Comparison of ENCODE assay signal across 8 cellular contexts in the genomic region with DNA sequence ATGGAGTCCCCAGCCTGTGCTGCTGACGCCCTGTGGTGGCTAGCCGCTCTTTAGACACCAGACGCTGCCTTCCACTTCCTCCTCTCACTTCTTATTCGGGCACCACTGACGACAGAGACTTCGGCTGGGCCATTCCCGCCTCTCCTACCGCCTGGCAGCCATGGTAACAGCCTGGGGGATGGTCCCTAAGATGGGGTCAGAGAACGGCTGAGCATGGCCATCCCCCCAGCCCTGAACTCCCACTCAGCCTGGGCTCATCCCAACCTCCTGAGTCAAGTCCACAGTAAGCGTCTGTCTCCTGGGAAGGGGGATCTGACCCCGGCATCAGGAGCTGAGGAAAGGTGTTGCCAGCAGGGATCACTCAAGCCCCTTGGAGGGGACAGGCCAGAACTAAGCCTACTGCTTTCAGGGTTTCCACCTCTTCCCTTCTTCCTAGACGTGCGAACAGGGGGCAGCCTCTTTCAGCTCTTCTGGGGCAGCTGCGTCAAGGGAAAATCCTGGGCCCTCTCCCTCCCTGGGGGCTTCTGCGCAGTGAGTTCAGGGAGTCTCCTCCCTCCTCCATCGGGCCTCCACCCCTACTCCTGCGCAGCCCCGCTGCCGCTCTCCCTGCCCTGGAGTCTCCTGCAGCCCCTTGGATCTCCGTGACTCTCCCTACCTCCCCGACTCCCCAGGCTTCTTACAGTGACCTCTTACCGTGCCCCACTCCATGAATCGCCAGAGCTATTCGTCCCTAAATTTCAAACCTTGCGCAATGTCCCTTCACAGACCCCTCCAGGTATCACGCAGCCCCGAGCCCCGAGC. TPM values are rescaled to one million over a fixed set of nuclear protein-coding genes. Genes with fewer than 3 reads are reported as not detected.
DNase-seq lines count a peak whose midpoint lies in the region; ATAC-seq and TF ChIP-seq lines count a peak whose summit lies in the region.

No MANE protein-coding gene starts in this region.

- TF ChIP-seq CTCF in fibroblast of villous mesenchyme (IDR thresholded peaks at IDR 0.05; ENCODE audit: insufficient read depth, low read depth, low read length), result no peak
- no peak for TF ChIP-seq CTCF in osteocyte (IDR thresholded peaks at IDR 0.05)

- H3K36me3 Mint-ChIP-seq in activated CD4-positive, alpha-beta T cell treated with anti-CD3 and anti-CD28 coated beads, Interleukin-2, amount 10 ng/mL, durations not matched to agents 24 days and 14 days (ENCODE audit: low read depth), result peaks cover 2% of the 10 kb centered on the region
- H3K36me3 Mint-ChIP-seq in osteocyte (ENCODE audit: unreplicated experiment), result no peaks in the 10 kb centered on the region

- no peaks in the 10 kb centered on the region for H3K9me3 Mint-ChIP-seq in activated CD4-positive, alpha-beta T cell treated with anti-CD3 and anti-CD28 coated beads, Interleukin-2, amount 10 ng/mL, durations not matched to agents 24 days and 14 days
- H3K9me3 Mint-ChIP-seq in osteocyte (ENCODE audit: unreplicated experiment), result no peaks in the 10 kb centered on the region

- H3K4me1 Mint-ChIP-seq in activated CD4-positive, alpha-beta T cell treated with anti-CD3 and anti-CD28 coated beads, Interleukin-2, amount 10 ng/mL, durations not matched to agents 24 days and 14 days, result peaks cover 17% of the 10 kb centered on the region
- peaks cover 43% of the 10 kb centered on the region for H3K4me1 Mint-ChIP-seq in osteocyte (ENCODE audit: unreplicated experiment)

- intact Hi-C loops in activated CD4-positive, alpha-beta T cell treated with anti-CD3 and anti-CD28 coated beads, Interleukin-2, amount 10 ng/mL, durations not matched to agents 24 days and 14 days (cut with micrococcal nuclease), result loop anchor here (1.0 kb wide), 1 partner anchor 45 kb away; the partner anchor contains the start of gene NR4A1

- peak; percentile 52 for ATAC-seq in HG03039 (IDR thresholded peaks at IDR 0.05; ENCODE audit: unreplicated experiment)
- ATAC-seq in HG03521 (IDR thresholded peaks at IDR 0.05; ENCODE audit: unreplicated experiment), result no peak

- H3K27ac Mint-ChIP-seq in activated CD4-positive, alpha-beta T cell treated with anti-CD3 and anti-CD28 coated beads, Interleukin-2, amount 10 ng/mL, durations not matched to agents 24 days and 14 days, result peak overlapping the region; percentile 75
- H3K27ac Mint-ChIP-seq in osteocyte (ENCODE audit: unreplicated experiment), result no peak overlapping the region

- peak overlapping the region; percentile 44 for H3K4me3 ChIP-seq in fibroblast of villous mesenchyme (ENCODE audit: low read depth, low read length)

- peaks cover 31% of the 10 kb centered on the region for H3K27me3 Mint-ChIP-seq in activated CD4-positive, alpha-beta T cell treated with anti-CD3 and anti-CD28 coated beads, Interleukin-2, amount 10 ng/mL, durations not matched to agents 24 days and 14 days
- no peaks in the 10 kb centered on the region for H3K27me3 Mint-ChIP-seq in osteocyte (ENCODE audit: unreplicated experiment)

- DNase-seq in activated CD4-positive, alpha-beta T cell treated with anti-CD3 and anti-CD28 coated beads, Interleukin-2, amount 10 ng/mL, durations not matched to agents 24 days and 14 days, result no peak
- no peak for DNase-seq in activated CD4-positive, alpha-beta T cell treated with anti-CD3 and anti-CD28 coated beads for 4 hours
- DNase-seq in SK-N-DZ (ENCODE audit: low spot score) (peak; percentile 70), fibroblast of villous mesenchyme (ENCODE audit: low read depth) (no peak), osteocyte (ENCODE audit: extremely low spot score, unreplicated experiment) (no peak), SW 1271 (lab: John Stamatoyannopoulos, UW) (no peak)

- peak overlapping the region; percentile 82 for H3K4me3 Mint-ChIP-seq in activated CD4-positive, alpha-beta T cell treated with anti-CD3 and anti-CD28 coated beads, Interleukin-2, amount 10 ng/mL, durations not matched to agents 24 days and 14 days
- peak overlapping the region; percentile 79 for H3K4me3 Mint-ChIP-seq in osteocyte (ENCODE audit: unreplicated experiment)

RNA-seq across cellular contexts. Expression of gene TAMALIN, which starts 0.6 kb away (rescaled TPM):
- 10.4 and 12.4 TPM in 2 replicates for total RNA-seq in activated CD4-positive, alpha-beta T cell treated with anti-CD3 and anti-CD28 coated beads, Interleukin-2, amount 10 ng/mL, durations not matched to agents 24 days and 14 days
- polyA plus RNA-seq in SK-N-DZ (2014; cell fraction: cytosol; rRNA removed), result 13.6 and 121 TPM in 2 replicates
- polyA plus RNA-seq in SK-N-DZ (2014; cell fraction: nucleus; rRNA removed), result 24.1 and 50.0 TPM in 2 replicates
- 2.2 and 7.7 TPM in 2 replicates for total RNA-seq in fibroblast of villous mesenchyme
- total RNA-seq in osteocyte, result 22.5 and 25.5 TPM in 2 replicates

RNA-seq across cellular contexts. Expression of gene NR4A1, which starts 45.1 kb away (rescaled TPM):
- total RNA-seq in activated CD4-positive, alpha-beta T cell treated with anti-CD3 and anti-CD28 coated beads, Interleukin-2, amount 10 ng/mL, durations not matched to agents 24 days and 14 days, result 55.0 and 57.7 TPM in 2 replicates
- polyA plus RNA-seq in SK-N-DZ (2014; cell fraction: cytosol; rRNA removed), result 14.7 and 19.6 TPM in 2 replicates
- polyA plus RNA-seq in SK-N-DZ (2014; cell fraction: nucleus; rRNA removed), result 16.8 and 20.0 TPM in 2 replicates
- total RNA-seq in fibroblast of villous mesenchyme (2.2 and 2.9 TPM in 2 replicates), osteocyte (6.7 and 13.0 TPM in 2 replicates)

RNA-seq across cellular contexts. Expression of gene ACVR1B, which starts 54.6 kb away (rescaled TPM):
- 7.1 and 8.1 TPM in 2 replicates for total RNA-seq in activated CD4-positive, alpha-beta T cell treated with anti-CD3 and anti-CD28 coated beads, Interleukin-2, amount 10 ng/mL, durations not matched to agents 24 days and 14 days
- 23.8 and 24.9 TPM in 2 replicates for polyA plus RNA-seq in SK-N-DZ (2014; cell fraction: cytosol; rRNA removed)
- polyA plus RNA-seq in SK-N-DZ (2014; cell fraction: nucleus; rRNA removed), result 16.1 and 25.1 TPM in 2 replicates
- total RNA-seq in fibroblast of villous mesenchyme, result 6.4 and 6.5 TPM in 2 replicates
- 15.2 and 15.8 TPM in 2 replicates for total RNA-seq in osteocyte
